19 cellular contexts compared by ENCODE assay signal in genomic region chr5:109990723-109991359, GRCh38.
DNase-seq lines count a peak whose midpoint lies in the region; ATAC-seq and TF ChIP-seq lines count a peak whose summit lies in the region.
"Had no signal": no experiment of that assay in that cellular context is flagged by ENCODE, and none has a peak within 500 bp of the region (broad histone marks: within the 10 kb centered on the region; RNA-seq: fewer than 3 reads in every experiment).

No MANE protein-coding gene starts in this region.

- 64% methylated on average over 2 of the region's 2 CpGs for whole genome bisulfite sequencing in hepatocyte (ENCODE audit: low lambda C conversion rate, missing lambda C conversion rate)
- WGBS in liver = 54% methylated on average over 2 of the region's 2 CpGs

- DNase-seq in hepatocyte (ENCODE audit: low spot score) (no peak), progenitor cell of endocrine pancreas (ENCODE audit: low spot score, unreplicated experiment) (no peak), EL (no peak)
- DNase-seq in activated naive CD8-positive, alpha-beta T cell treated with anti-CD3 and anti-CD28 coated beads for 36 hours = no peak
- DNase-seq: CD8-positive, alpha-beta T cell; DMS 273 treated with DMSO at 0.1 percent for 48 hours; DMS79; GF-D8; GM23248; IMR-90 had no signal

- H3K36me3 Mint-ChIP-seq in progenitor cell of endocrine pancreas (ENCODE audit: insufficient read depth) = no peaks in the 10 kb centered on the region
- H3K36me3 Mint-ChIP-seq in activated naive CD8-positive, alpha-beta T cell treated with anti-CD3 and anti-CD28 coated beads for 36 hours = no peaks in the 10 kb centered on the region
- H3K36me3 Mint-ChIP-seq: CD8-positive, alpha-beta T cell had no signal

- H3K4me3 Mint-ChIP-seq in progenitor cell of endocrine pancreas (ENCODE audit: low read depth) = no peak overlapping the region
- H3K4me3 Mint-ChIP-seq in activated naive CD8-positive, alpha-beta T cell treated with anti-CD3 and anti-CD28 coated beads for 36 hours = no peak overlapping the region
- H3K4me3 Mint-ChIP-seq: B cell; CD8-positive, alpha-beta T cell had no signal

- H3K9me3 Mint-ChIP-seq in progenitor cell of endocrine pancreas (ENCODE audit: low read depth) = peaks cover 4% of the 10 kb centered on the region
- no peaks in the 10 kb centered on the region for H3K9me3 Mint-ChIP-seq in activated naive CD8-positive, alpha-beta T cell treated with anti-CD3 and anti-CD28 coated beads for 36 hours
- H3K9me3 Mint-ChIP-seq: CD8-positive, alpha-beta T cell had no signal

- H3K9ac ChIP-seq in liver (ENCODE audit: low read depth in 1 of 2, low read length in 2 of 2) = peak overlapping the region in 1 of 2 donors; percentile 38
- H3K9ac ChIP-seq: BLaER1 treated with 17β-estradiol and CSF1 and Interleukin-3, amounts not matched to agents 10 nM and 100 nM; GM23248 had no signal

- H3K27ac ChIP-seq in 22Rv1 (peak overlapping the region; percentile 59), hepatocyte (peak overlapping the region; percentile 74), liver (ENCODE audit: low read depth in 1 of 2, low read length in 2 of 2) (peak overlapping the region; percentile 69)
- H3K27ac ChIP-seq: BLaER1 treated with 17β-estradiol and CSF1 and Interleukin-3, amounts not matched to agents 10 nM and 100 nM; GM23248; HL-60 had no signal

- H2AFZ ChIP-seq in hepatocyte = peak overlapping the region; percentile 9
- H2AFZ ChIP-seq: GM23248 had no signal

- H3K4me1 Mint-ChIP-seq in progenitor cell of endocrine pancreas (ENCODE audit: low read depth) = peaks cover 32% of the 10 kb centered on the region
- peaks cover 5% of the 10 kb centered on the region for H3K4me1 Mint-ChIP-seq in activated naive CD8-positive, alpha-beta T cell treated with anti-CD3 and anti-CD28 coated beads for 36 hours
- H3K4me1 Mint-ChIP-seq: B cell had no signal

- no peak for ATAC-seq in GM18867 (IDR thresholded peaks at IDR 0.05; ENCODE audit: unreplicated experiment)
- ATAC-seq in GM19397 (IDR thresholded peaks at IDR 0.05; ENCODE audit: unreplicated experiment) = no peak
- ATAC-seq: CD8-positive, alpha-beta T cell; K562 had no signal

- H3K27me3 ChIP-seq in hepatocyte (no peaks in the 10 kb centered on the region), liver (ENCODE audit: control insufficient read depth in 4 of 4, insufficient read depth in 4 of 4, low read length in 3 of 4) (no peaks in the 10 kb centered on the region)
- H3K27me3 ChIP-seq: BLaER1 treated with 17β-estradiol and CSF1 and Interleukin-3, amounts not matched to agents 10 nM and 100 nM had no signal

- no peaks in the 10 kb centered on the region for H3K9me2 ChIP-seq in hepatocyte (replicated peaks; ENCODE audit: insufficient read depth)

- peak overlapping the region; percentile 81 for H3K27ac Mint-ChIP-seq in progenitor cell of endocrine pancreas
- H3K27ac Mint-ChIP-seq in activated naive CD8-positive, alpha-beta T cell treated with anti-CD3 and anti-CD28 coated beads for 36 hours = no peak overlapping the region
- H3K27ac Mint-ChIP-seq: B cell; CD8-positive, alpha-beta T cell had no signal

- TF ChIP-seq CTCF in 22Rv1 (IDR thresholded peaks at IDR 0.05) (no peak), hepatocyte (IDR thresholded peaks at IDR 0.05; ENCODE audit: poor library complexity) (no peak), liver (IDR thresholded peaks at IDR 0.05; ENCODE audit: low read depth, low read length, missing input control) (no peak), progenitor cell of endocrine pancreas (IDR thresholded peaks at IDR 0.05; ENCODE audit: unreplicated experiment) (no peak)

- H4K20me1 ChIP-seq in hepatocyte (ENCODE audit: insufficient read depth, poor library complexity, severe bottlenecking) = no peaks in the 10 kb centered on the region
- H4K20me1 ChIP-seq: BLaER1 treated with 17β-estradiol and CSF1 and Interleukin-3, amounts not matched to agents 10 nM and 100 nM had no signal

- no peak for TF ChIP-seq RAD21 in liver (IDR thresholded peaks at IDR 0.05)

- H3K27me3 Mint-ChIP-seq in progenitor cell of endocrine pancreas = no peaks in the 10 kb centered on the region
- no peaks in the 10 kb centered on the region for H3K27me3 Mint-ChIP-seq in activated naive CD8-positive, alpha-beta T cell treated with anti-CD3 and anti-CD28 coated beads for 36 hours

- H3K9me3 ChIP-seq in hepatocyte (ENCODE audit: low read depth) (peaks cover 4% of the 10 kb centered on the region), liver (ENCODE audit: control insufficient read depth in 4 of 4, low read length in 3 of 4) (no peaks in the 10 kb centered on the region)
- H3K9me3 ChIP-seq: BLaER1 treated with 17β-estradiol and CSF1 and Interleukin-3, amounts not matched to agents 10 nM and 100 nM; HAP-1 had no signal

- H3K4me2 ChIP-seq in hepatocyte = peak overlapping the region; percentile 64
- H3K4me2 ChIP-seq: BLaER1 treated with 17β-estradiol and CSF1 and Interleukin-3, amounts not matched to agents 10 nM and 100 nM had no signal

- H3K79me2 ChIP-seq in hepatocyte = no peaks in the 10 kb centered on the region

- H3K36me3 ChIP-seq in hepatocyte (replicated peaks; ENCODE audit: insufficient read depth, low read depth) (no peaks in the 10 kb centered on the region), liver (ENCODE audit: control insufficient read depth in 4 of 4, insufficient read depth in 3 of 4, low read depth in 1 of 4, low read length in 3 of 4) (no peaks in the 10 kb centered on the region)
- H3K36me3 ChIP-seq: BLaER1 treated with 17β-estradiol and CSF1 and Interleukin-3, amounts not matched to agents 10 nM and 100 nM; HAP-1 had no signal

- H3K4me1 ChIP-seq in hepatocyte (ENCODE audit: insufficient read depth) (peaks cover 21% of the 10 kb centered on the region), liver (ENCODE audit: control insufficient read depth in 4 of 4, insufficient read depth in 4 of 4, low read length in 3 of 4) (peaks cover 13 to 56% (median 36%) of the 10 kb centered on the region in 4 donors)
- H3K4me1 ChIP-seq: HAP-1 had no signal

- H3K4me3 ChIP-seq in hepatocyte = no peak overlapping the region
- H3K4me3 ChIP-seq in liver (ENCODE audit: low read depth in 1 of 3, low read length in 3 of 3) = no peak overlapping the region
- H3K4me3 ChIP-seq: BLaER1 treated with 17β-estradiol and CSF1 and Interleukin-3, amounts not matched to agents 10 nM and 100 nM; GM23248; HAP-1; K562 had no signal

TF ChIP-seq in liver, 16 proteins besides CTCF, POLR2A, EP300 and RAD21:
- TF ChIP-seq NR2F2 (IDR thresholded peaks at IDR 0.05) (no peak), YY1 (IDR thresholded peaks at IDR 0.05) (peak; percentile 7)
TF ChIP-seq in liver: peak in this region for 1.
